In the genomic region with DNA sequence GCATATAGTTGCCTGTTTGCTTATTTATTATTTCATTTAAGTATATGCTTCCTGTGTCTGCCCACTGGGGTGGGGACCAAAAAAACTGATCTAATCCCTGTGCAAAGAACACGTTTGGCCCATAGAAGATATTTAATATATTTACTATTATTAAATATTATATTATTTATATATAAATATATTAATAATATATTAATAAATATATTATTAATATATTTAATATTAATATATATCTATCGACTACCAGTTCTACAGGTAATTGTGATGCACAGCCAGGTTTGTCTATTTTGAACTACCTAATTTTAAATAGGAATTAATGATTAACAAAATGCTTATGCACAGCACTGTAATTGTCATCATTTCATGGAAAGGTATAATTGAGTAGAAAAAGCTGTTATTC, we compare ENCODE assay signal across 7 cellular contexts.
"Had no signal": no experiment of that assay in that cellular context is flagged by ENCODE, and none has a peak within 500 bp of the region (broad histone marks: within the 10 kb centered on the region; RNA-seq: fewer than 3 reads in every experiment).

No MANE protein-coding gene starts in this region.

- FAIRE-seq: HepG2, HTR-8/SVneo, K562 had no signal

- H3K27ac ChIP-seq: HL-60 had no signal

- ATAC-seq: HepG2, K562 had no signal

- H3K4me3 ChIP-seq: K562 had no signal

- H3K4me1 Mint-ChIP-seq: IgD-negative memory B cell had no signal

- H3K27ac Mint-ChIP-seq: IgD-negative memory B cell had no signal

- H3K27me3 Mint-ChIP-seq: IgD-negative memory B cell had no signal

- H3K36me3 Mint-ChIP-seq: IgD-negative memory B cell had no signal

- DNase-seq: IMR-90, KBM-7 had no signal
